11 cellular contexts compared by ENCODE assay signal in genomic region chrX:110402091-110402854, GRCh38. TPM values are rescaled to one million over a fixed set of nuclear protein-coding genes. Genes with fewer than 3 reads are reported as not detected.
A peak's percentile ranks its signal among the peaks of the same experiment; 100 is the strongest.
DNase-seq lines count a peak whose midpoint lies in the region; ATAC-seq and TF ChIP-seq lines count a peak whose summit lies in the region.
"Had no signal": no experiment of that assay in that cellular context is flagged by ENCODE, and none has a peak within 500 bp of the region (broad histone marks: within the 10 kb centered on the region; RNA-seq: fewer than 3 reads in every experiment).

No MANE protein-coding gene starts in this region.

- H3K9me3 ChIP-seq in breast epithelium: no peaks in the 10 kb centered on the region
- no peaks in the 10 kb centered on the region for H3K9me3 ChIP-seq in smooth muscle cell (replicated peaks; ENCODE audit: low read depth)

- TF ChIP-seq CTCF in breast epithelium (IDR thresholded peaks at IDR 0.05): no peak
- no peak for TF ChIP-seq CTCF in smooth muscle cell (IDR thresholded peaks at IDR 0.05; ENCODE audit: borderline replicate concordance, insufficient read depth, poor library complexity, severe bottlenecking)

- no peaks in the 10 kb centered on the region for H3K79me2 ChIP-seq in smooth muscle cell (ENCODE audit: low read depth)

- peaks cover 0 to 55% of the 10 kb centered on the region in 2 donors for H3K27me3 ChIP-seq in breast epithelium
- H3K27me3 ChIP-seq in smooth muscle cell (ENCODE audit: low read depth): no peaks in the 10 kb centered on the region

- TF ChIP-seq POLR2A in breast epithelium (IDR thresholded peaks at IDR 0.05): no peak

- H3K27ac ChIP-seq in breast epithelium: peak overlapping the region; percentile 4 to 11
- H3K27ac ChIP-seq in smooth muscle cell (ENCODE audit: low read depth): peak overlapping the region; percentile 79
- H3K27ac ChIP-seq: 22Rv1, VCaP had no signal

- H3K4me1 ChIP-seq in breast epithelium: no peaks in the 10 kb centered on the region
- H3K4me1 ChIP-seq in smooth muscle cell (ENCODE audit: low read depth): peaks cover 4% of the 10 kb centered on the region

- H3F3A ChIP-seq in smooth muscle cell (ENCODE audit: low read depth): no peaks in the 10 kb centered on the region

- DNase-seq in DMS 273 (lab: John Stamatoyannopoulos, UW; ENCODE audit: unreplicated experiment): peak; percentile 11
- DNase-seq in DMS 273 treated with DMSO at 0.1 percent for 48 hours (lab: John Stamatoyannopoulos, UW): no peak
- DNase-seq in breast epithelium (ENCODE audit: low spot score in 2 of 2): peak; percentile 24 to 59
- peak; percentile 42 for DNase-seq in hepatic stellate cell (ENCODE audit: low spot score)
- no peak for DNase-seq in smooth muscle cell (lab: John Stamatoyannopoulos, UW; ENCODE audit: unreplicated experiment)
- no peak for DNase-seq in OCI-M1 (lab: John Stamatoyannopoulos, UW)
- no peak for DNase-seq in NCI-H2107 treated with DMSO at 0.1 percent for 48 hours (lab: John Stamatoyannopoulos, UW; ENCODE audit: unreplicated experiment)
- DNase-seq: NCI-H1048 had no signal

- intact Hi-C loops in breast epithelium (cut with DNase I; ENCODE audit: low total_unique reads): no loop called here

- H2AFZ ChIP-seq in smooth muscle cell (ENCODE audit: low read depth): no peak overlapping the region

- H3K4me3 ChIP-seq in breast epithelium (no peak overlapping the region), smooth muscle cell (no peak overlapping the region)

- H3K9ac ChIP-seq in smooth muscle cell (ENCODE audit: low read depth): peak overlapping the region; percentile 48

- no peaks in the 10 kb centered on the region for H3K36me3 ChIP-seq in breast epithelium
- no peaks in the 10 kb centered on the region for H3K36me3 ChIP-seq in smooth muscle cell (ENCODE audit: low read depth)

- 63% methylated on average over 7 of the region's 7 CpGs for WGBS in smooth muscle cell (ENCODE audit: low lambda C conversion rate)

- H4K20me1 ChIP-seq in smooth muscle cell (ENCODE audit: low read depth): no peaks in the 10 kb centered on the region

- no peak for ATAC-seq in GM18502 (IDR thresholded peaks at IDR 0.05; ENCODE audit: poor library complexity, unreplicated experiment)

- peak overlapping the region; percentile 35 for H3K4me2 ChIP-seq in smooth muscle cell

RNA-seq across cellular contexts. Expression of gene RTL9, which starts 43.6 kb away (rescaled TPM):
- total RNA-seq in breast epithelium (under 1 TPM in 2 of 3 donors, not detected in 1; 0.15 to 0.32 TPM), smooth muscle cell (0.18 and 0.49 TPM in 2 replicates)
- 0.21 TPM in 1 of 2 replicates, not detected in the other for polyA plus RNA-seq in smooth muscle cell

Comparison
In these comparisons a context has a peak if more than half of its experiments do, and no peak if none do; other contexts are left out.
1. DNase-seq: peak in DMS 273 (single experiment), breast epithelium (2 of 2) and hepatic stellate cell (single experiment); none in DMS 273 treated with DMSO at 0.1 percent for 48 hours (single experiment), smooth muscle cell (single experiment), OCI-M1 (single experiment) and NCI-H2107 treated with DMSO at 0.1 percent for 48 hours (single experiment).